Comparison of ENCODE assay signal across 16 cellular contexts in genomic region chr7:48428091-48428710, GRCh38.
A peak's percentile ranks its signal among the peaks of the same experiment; 100 is the strongest.
DNase-seq lines count a peak whose midpoint lies in the region; ATAC-seq and TF ChIP-seq lines count a peak whose summit lies in the region.
"Had no signal": no experiment of that assay in that cellular context is flagged by ENCODE, and none has a peak within 500 bp of the region (broad histone marks: within the 10 kb centered on the region; RNA-seq: fewer than 3 reads in every experiment).

No MANE protein-coding gene starts in this region.

- no peaks in the 10 kb centered on the region for H3K27me3 ChIP-seq in body of pancreas
- H3K27me3 ChIP-seq: BE2C, MG63 had no signal

- H3K27ac ChIP-seq in RWPE1 (peak overlapping the region; percentile 63; the same call in 1 of the 2 replicates), body of pancreas (no peak overlapping the region)

- peak; percentile 20 for DNase-seq in Caki2 (ENCODE audit: low read depth)
- DNase-seq in RWPE1 (ENCODE audit: low spot score): no peak
- peak; percentile 13 for DNase-seq in kidney tubule cell (ENCODE audit: low spot score)
- DNase-seq in DMS 273 (lab: John Stamatoyannopoulos, UW; ENCODE audit: unreplicated experiment): no peak
- DNase-seq in NK-92 treated with Interleukin-12 subunit alpha and Interleukin-12 subunit beta, amount 100 ng/mL, for 24 hours (lab: John Stamatoyannopoulos, UW): no peak
- no peak for DNase-seq in body of pancreas
- DNase-seq: BE2C; CD8-positive, alpha-beta memory T cell; DMS53; KG1; MG63; NCI-H187 treated with DMSO at 0.1 percent for 48 hours; NCI-H524 treated with DMSO at 0.1 percent for 48 hours; T-cell had no signal

- ATAC-seq in GM19463 (IDR thresholded peaks at IDR 0.05; ENCODE audit: unreplicated experiment) (peak; percentile 47), body of pancreas (no peak)
- ATAC-seq: GM23338, T-cell had no signal

- no peak for TF ChIP-seq POLR2A in body of pancreas (IDR thresholded peaks at IDR 0.05)

- intact Hi-C loops in body of pancreas (cut with DNase I): no loop called here

- CTCF ChIA-PET in RWPE1 (lab: Yijun Ruan, JAX): interaction anchor here (0.6 kb wide), 1 partner anchor 205 kb away, joined by 3 read pairs; no protein-coding TSS in a partner anchor

- H3K36me3 ChIP-seq in body of pancreas (replicated peaks in 1 of 2; ENCODE audit: insufficient read depth in 1 of 2, low read depth in 2 of 2): no peaks in the 10 kb centered on the region
- H3K36me3 ChIP-seq: BE2C, MG63 had no signal

- in situ Hi-C loops in Caki2 (cut with HindIII; ENCODE audit: low pct_unique_long_range_greater_than_20kb, low sequenced_read_pairs): no loop called here

- no peaks in the 10 kb centered on the region for H3K4me1 ChIP-seq in body of pancreas
- H3K4me1 ChIP-seq: BE2C had no signal

- TF ChIP-seq CTCF in RWPE1 (conservative IDR thresholded peaks at IDR 0.05; ENCODE audit: low read depth) (no peak), body of pancreas (IDR thresholded peaks at IDR 0.05) (no peak)

- 46 to 62% methylated on average over 3 of the region's 3 CpGs for WGBS in body of pancreas, 2 donors

- no peak overlapping the region for H3K4me3 ChIP-seq in body of pancreas
- H3K4me3 ChIP-seq: GM23338, MG63 had no signal

- H3K9me3 ChIP-seq in body of pancreas: no peaks in the 10 kb centered on the region
- H3K9me3 ChIP-seq: BE2C, MG63 had no signal

- POLR2A ChIA-PET in RWPE1 (lab: Yijun Ruan, JAX; ENCODE audit: low non-redundant PET): no interaction called here

Comparison
In these comparisons a context has a peak if more than half of its experiments do, and no peak if none do; other contexts are left out.
1. DNase-seq: peak in Caki2 (single experiment) and kidney tubule cell (single experiment); none in RWPE1 (single experiment), DMS 273 (single experiment), NK-92 treated with Interleukin-12 subunit alpha and Interleukin-12 subunit beta, amount 100 ng/mL, for 24 hours (single experiment) and body of pancreas (0 of 4).